11 cellular contexts compared by ENCODE assay signal in genomic region chr17:40094874-40095273, GRCh38. TPM values are rescaled to one million over a fixed set of nuclear protein-coding genes. Genes with fewer than 3 reads are reported as not detected.
DNase-seq lines count a peak whose midpoint lies in the region; TF ChIP-seq lines count a peak whose summit lies in the region.
"Had no signal": no experiment of that assay in that cellular context is flagged by ENCODE, and none has a peak within 500 bp of the region (broad histone marks: within the 10 kb centered on the region; RNA-seq: fewer than 3 reads in every experiment).

No MANE protein-coding gene starts in this region.

- DNase-seq in esophagus muscularis mucosa (ENCODE audit: extremely low spot score) = no peak
- peak; percentile 72 for DNase-seq in sigmoid colon
- DNase-seq in stimulated activated CD4-positive, alpha-beta T cell treated with anti-CD3 and anti-CD28 coated beads, Interleukin-2, amount 100 ng/mL, for 24 hours = no peak
- no peak for DNase-seq in T-helper 9 cell
- DNase-seq in glomerular visceral epithelial cell (ENCODE audit: extremely low spot score) = no peak
- no peak for DNase-seq in GM03348 (ENCODE audit: low spot score)
- DNase-seq: activated T-cell treated with anti-CD3 and anti-CD28 coated beads, Interleukin-2, amount 50 U/mL, for 48 hours; MG63; NCI-H2227 treated with DMSO at 0.1 percent for 48 hours had no signal

- H3K27me3 ChIP-seq in BLaER1 = no peaks in the 10 kb centered on the region
- H3K27me3 ChIP-seq in OCI-LY3 (ENCODE audit: low read depth, low read length) = no peaks in the 10 kb centered on the region
- H3K27me3 ChIP-seq in esophagus muscularis mucosa = no peaks in the 10 kb centered on the region
- H3K27me3 ChIP-seq in sigmoid colon = no peaks in the 10 kb centered on the region
- H3K27me3 ChIP-seq: MG63 had no signal

- H3K9ac ChIP-seq in BLaER1 (peak overlapping the region; percentile 84), OCI-LY3 (ENCODE audit: low read length) (peak overlapping the region; percentile 70; the same call in 1 of the 2 replicates)

- H3K79me2 ChIP-seq in OCI-LY3 (ENCODE audit: low read length) = peaks cover 23% of the 10 kb centered on the region

- H3K9me3 ChIP-seq in BLaER1 = no peaks in the 10 kb centered on the region
- H3K9me3 ChIP-seq in OCI-LY3 (ENCODE audit: insufficient read depth, low read length) = no peaks in the 10 kb centered on the region
- no peaks in the 10 kb centered on the region for H3K9me3 ChIP-seq in esophagus muscularis mucosa
- no peaks in the 10 kb centered on the region for H3K9me3 ChIP-seq in sigmoid colon
- H3K9me3 ChIP-seq: MG63 had no signal

- H3K4me1 ChIP-seq in BLaER1 (peaks cover 91% of the 10 kb centered on the region), OCI-LY3 (ENCODE audit: low read length) (peaks cover 85% of the 10 kb centered on the region), esophagus muscularis mucosa (peaks cover 85 to 91% (median 90%) of the 10 kb centered on the region in 4 donors), sigmoid colon (peaks cover 0 to 89% (median 88%) of the 10 kb centered on the region in 4 donors)

- H3K4me2 ChIP-seq in BLaER1 (peak overlapping the region; percentile 99), OCI-LY3 (ENCODE audit: low read length) (peak overlapping the region; percentile 79)

- H3K36me3 ChIP-seq in BLaER1 (peaks cover 32% of the 10 kb centered on the region), OCI-LY3 (replicated peaks; ENCODE audit: low read depth, low read length) (peaks cover 40% of the 10 kb centered on the region), esophagus muscularis mucosa (peaks cover 42 to 72% (median 62%) of the 10 kb centered on the region in 4 donors), sigmoid colon (peaks cover 43 to 54% (median 46%) of the 10 kb centered on the region in 4 donors)

- TF ChIP-seq EP300 in esophagus muscularis mucosa (IDR thresholded peaks at IDR 0.05) = no peak
- TF ChIP-seq EP300 in sigmoid colon (IDR thresholded peaks at IDR 0.05) = no peak

- H2AFZ ChIP-seq in OCI-LY3 (ENCODE audit: low read depth, low read length) = no peak overlapping the region

- 73% methylated on average over 11 of the region's 14 CpGs for WGBS in esophagus muscularis mucosa
- WGBS in sigmoid colon, 2 donors = 87 to 93% methylated on average over 14 of the region's 14 CpGs

- H3K4me3 ChIP-seq in BLaER1 = peak overlapping the region; percentile 62
- 0 out of 2 replicates have a peak overlapping the region, but pooled peaks have one; percentile 60 for H3K4me3 ChIP-seq in OCI-LY3 (ENCODE audit: low read length)
- no peak overlapping the region for H3K4me3 ChIP-seq in esophagus muscularis mucosa
- no peak overlapping the region for H3K4me3 ChIP-seq in sigmoid colon
- H3K4me3 ChIP-seq: MG63 had no signal

- H4K20me1 ChIP-seq in BLaER1 = no peaks in the 10 kb centered on the region
- no peaks in the 10 kb centered on the region for H4K20me1 ChIP-seq in OCI-LY3 (ENCODE audit: insufficient read depth, low read length)

- intact Hi-C loops in esophagus muscularis mucosa (cut with DNase I) (loop anchor here (5.0 kb wide), 1 partner anchor 38 kb away; no protein-coding TSS in a partner anchor), sigmoid colon (cut with DNase I) (no loop called here)

- TF ChIP-seq POLR2A in esophagus muscularis mucosa (IDR thresholded peaks at IDR 0.05; ENCODE audit: low read depth) (no peak), sigmoid colon (IDR thresholded peaks at IDR 0.05) (no peak)

- peak overlapping the region; percentile 99 for H3K27ac ChIP-seq in BLaER1
- peak overlapping the region; percentile 93 for H3K27ac ChIP-seq in OCI-LY3 (ENCODE audit: low read length)
- H3K27ac ChIP-seq in esophagus muscularis mucosa (replicated peaks in 1 of 4) = peak overlapping the region; percentile 88 to 99 (median 94)
- H3K27ac ChIP-seq in sigmoid colon = peak overlapping the region; percentile 97 to 100 (median 98)

- TF ChIP-seq CTCF in OCI-LY3 (IDR thresholded peaks at IDR 0.05; ENCODE audit: low read depth, low read length) = no peak
- no peak for TF ChIP-seq CTCF in esophagus muscularis mucosa (IDR thresholded peaks at IDR 0.05)
- no peak for TF ChIP-seq CTCF in sigmoid colon (IDR thresholded peaks at IDR 0.05)

RNA-seq across cellular contexts. Expression of gene NR1D1, which starts 5.5 kb away (rescaled TPM):
- total RNA-seq in esophagus muscularis mucosa (10 to 100 TPM in 3 of 4 donors, 1 to 10 TPM in 1; 6.1 to 24.2 (median 14.5) TPM), sigmoid colon (10 to 100 TPM in 3 of 4 donors, 1 to 10 TPM in 1; 4.1 to 12.8 (median 11.9) TPM)
- polyA plus RNA-seq in sigmoid colon = 10 to 100 TPM in 1 of 3 donors, 1 to 10 TPM in 2; 4.4 to 11.4 (median 8.1) TPM

RNA-seq across cellular contexts. Expression of gene MSL1, which starts 26.9 kb away (rescaled TPM):
- total RNA-seq in esophagus muscularis mucosa (10 to 100 TPM; 64.1 to 86.8 (median 72.2) TPM), sigmoid colon (10 to 100 TPM; 52.3 to 92.2 (median 58.0) TPM)
- polyA plus RNA-seq in sigmoid colon = 10 to 100 TPM; 29.4 to 63.5 (median 34.0) TPM

RNA-seq across cellular contexts. Expression of gene THRA, which starts 32.1 kb away (rescaled TPM):
- total RNA-seq in esophagus muscularis mucosa = 100 to 1,000 TPM in 2 of 4 donors, 10 to 100 TPM in 2; 69.7 to 112 (median 85.2) TPM
- total RNA-seq in sigmoid colon = 10 to 100 TPM; 78.8 to 86.1 (median 83.8) TPM
- polyA plus RNA-seq in sigmoid colon = 10 to 100 TPM; 25.4 to 35.4 (median 25.8) TPM

RNA-seq across cellular contexts. Expression of gene MED24, which starts 40.7 kb away (rescaled TPM):
- total RNA-seq in esophagus muscularis mucosa (10 to 100 TPM; 33.6 to 43.6 (median 37.4) TPM), sigmoid colon (10 to 100 TPM; 27.3 to 64.8 (median 31.7) TPM)
- polyA plus RNA-seq in sigmoid colon = 10 to 100 TPM; 19.2 to 83.0 (median 29.1) TPM

RNA-seq across cellular contexts. Expression of gene CASC3, which starts 45.5 kb away (rescaled TPM):
- total RNA-seq in esophagus muscularis mucosa = 100 to 1,000 TPM in 2 of 4 donors, 10 to 100 TPM in 2; 77.2 to 103 (median 95.5) TPM
- total RNA-seq in sigmoid colon = 10 to 100 TPM; 60.2 to 94.4 (median 70.7) TPM
- polyA plus RNA-seq in sigmoid colon = 10 to 100 TPM; 22.4 to 42.3 (median 24.0) TPM

Comparison
In these comparisons a context has a peak if more than half of its experiments do, and no peak if none do; other contexts are left out.
1. H3K4me3 ChIP-seq: peak in BLaER1 (single experiment) and OCI-LY3 (single experiment); none in esophagus muscularis mucosa (0 of 4) and sigmoid colon (0 of 4).
2. Peak in every context shown above with its lines, with median percentiles within 50 percentile points of each other: H3K27ac ChIP-seq.